20 cellular contexts compared by ENCODE assay signal in the genomic region with DNA sequence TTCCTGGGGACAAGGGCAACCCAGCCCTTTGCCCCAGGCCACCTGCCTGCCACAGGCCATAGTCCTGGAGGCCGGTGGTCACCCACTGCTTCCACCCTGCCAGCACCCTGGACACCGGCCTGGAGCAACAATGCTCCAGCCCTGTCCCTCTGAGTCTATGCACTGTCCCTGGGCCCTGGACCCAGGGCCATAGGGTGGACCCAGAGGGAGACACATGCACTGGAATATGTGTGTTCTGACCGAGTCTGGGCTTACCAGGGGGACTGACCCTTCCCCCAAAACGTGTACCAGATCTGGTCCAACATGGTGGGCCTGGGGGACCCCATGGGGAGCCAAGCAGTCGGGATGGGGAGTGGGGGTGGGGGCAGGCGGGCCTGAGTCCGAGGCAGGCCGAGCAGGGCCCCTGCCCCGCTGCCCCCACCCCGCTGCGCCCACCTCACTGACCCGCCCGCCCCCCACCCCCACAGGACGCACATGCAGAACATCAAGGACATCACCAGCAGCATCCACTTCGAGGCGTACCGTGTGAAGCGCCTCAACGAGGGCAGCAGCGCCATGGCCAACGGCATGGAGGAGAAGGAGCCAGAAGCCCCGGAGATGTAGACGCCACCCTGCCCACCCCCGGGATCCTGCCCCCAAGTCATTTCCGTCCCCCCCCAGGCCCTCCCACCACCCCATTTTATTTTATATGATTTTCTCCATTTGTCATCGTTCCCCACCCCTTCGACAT.
DNase-seq lines count a peak whose midpoint lies in the region; ATAC-seq and TF ChIP-seq lines count a peak whose summit lies in the region.
"Had no signal": no experiment of that assay in that cellular context is flagged by ENCODE, and none has a peak within 500 bp of the region (broad histone marks: within the 10 kb centered on the region; RNA-seq: fewer than 3 reads in every experiment).

No MANE protein-coding gene starts in this region.

- no peaks in the 10 kb centered on the region for H3K9me3 Mint-ChIP-seq in endodermal cell
- H3K9me3 Mint-ChIP-seq: activated naive CD8-positive, alpha-beta T cell treated with anti-CD3 and anti-CD28 coated beads, Interleukin-2, amount 50 U/mL, for 24 hours; brain had no signal

- H3K27ac ChIP-seq in endodermal cell (ENCODE audit: low read depth, low read length), result no peak overlapping the region
- H3K27ac ChIP-seq: colonic mucosa, thyroid gland had no signal

- H3K4me1 ChIP-seq in endodermal cell (ENCODE audit: control insufficient read depth, insufficient read depth, low read length), result no peaks in the 10 kb centered on the region
- H3K4me1 ChIP-seq: colonic mucosa had no signal

- no peak overlapping the region for H3K9ac ChIP-seq in endodermal cell (ENCODE audit: extremely low read depth, low read length, poor library complexity, severe bottlenecking)

- H3K4me1 Mint-ChIP-seq in endodermal cell, result no peaks in the 10 kb centered on the region

- no peak for TF ChIP-seq CTCF in endodermal cell (conservative IDR thresholded peaks at IDR 0.05)

- intact Hi-C loops in left ventricle myocardium superior (cut with micrococcal nuclease), result no loop called here
- intact Hi-C loops in Right ventricle myocardium inferior (cut with DNase I), result no loop called here
- intact Hi-C loops in posterior vena cava (cut with DNase I), result no loop called here

- DNase-seq in left ventricle myocardium superior (peak; percentile 14), Right ventricle myocardium inferior (ENCODE audit: missing footprints) (no peak), endodermal cell (peak; percentile 35), posterior vena cava (ENCODE audit: low spot score) (peak; percentile 56), hypothalamus (lab: John Stamatoyannopoulos, UW) (no peak)
- DNase-seq: activated naive CD8-positive, alpha-beta T cell treated with anti-CD3 and anti-CD28 coated beads, Interleukin-2, amount 50 U/mL, for 24 hours; activated T-cell treated with anti-CD3 and anti-CD28 coated beads, Interleukin-2, amount 50 U/mL, for 1 hour; colonic mucosa; DMS79 treated with DMSO at 0.1 percent for 48 hours; NCI-H82; nucleus accumbens; OCI-M1; retina; SHP77 treated with DMSO at 0.1 percent for 48 hours; T-helper 1 cell; thyroid gland had no signal

- ATAC-seq in left ventricle myocardium superior (no peak), Right ventricle myocardium inferior (no peak), HG02970 (IDR thresholded peaks at IDR 0.05; ENCODE audit: low FRiP score, unreplicated experiment) (no peak), GM18858 (IDR thresholded peaks at IDR 0.05; ENCODE audit: unreplicated experiment) (no peak)
- ATAC-seq: activated naive CD8-positive, alpha-beta T cell treated with anti-CD3 and anti-CD28 coated beads, Interleukin-2, amount 50 U/mL, for 24 hours had no signal

- H3K4me3 Mint-ChIP-seq in endodermal cell, result no peak overlapping the region
- H3K4me3 Mint-ChIP-seq: activated naive CD8-positive, alpha-beta T cell treated with anti-CD3 and anti-CD28 coated beads, Interleukin-2, amount 50 U/mL, for 24 hours; brain had no signal

- no peaks in the 10 kb centered on the region for H3K27me3 Mint-ChIP-seq in endodermal cell (ENCODE audit: insufficient read depth)
- H3K27me3 Mint-ChIP-seq: activated naive CD8-positive, alpha-beta T cell treated with anti-CD3 and anti-CD28 coated beads, Interleukin-2, amount 50 U/mL, for 24 hours; brain had no signal

- no peak overlapping the region for H3K27ac Mint-ChIP-seq in endodermal cell
- H3K27ac Mint-ChIP-seq: activated naive CD8-positive, alpha-beta T cell treated with anti-CD3 and anti-CD28 coated beads, Interleukin-2, amount 50 U/mL, for 24 hours had no signal

- no peak overlapping the region for H3K4me3 ChIP-seq in endodermal cell (ENCODE audit: low read length)
- H3K4me3 ChIP-seq: colonic mucosa, lung, thyroid gland had no signal

- WGBS in endodermal cell (ENCODE audit: insufficient coverage in 1 of 2, insufficient read length in 1 of 2), 2 experiments, result 96 to 97% methylated on average over 4 to 23 of the region's 27 CpGs

- H3K36me3 Mint-ChIP-seq in endodermal cell (ENCODE audit: low read depth), result peaks cover 38% of the 10 kb centered on the region

- H3K27me3 ChIP-seq in endodermal cell (ENCODE audit: control insufficient read depth, insufficient read depth, low read length, poor library complexity, severe bottlenecking), result no peaks in the 10 kb centered on the region
- H3K27me3 ChIP-seq: colonic mucosa, thyroid gland had no signal

- H3K36me3 ChIP-seq in endodermal cell (ENCODE audit: control insufficient read depth, insufficient read depth, low read length), result peaks cover 60% of the 10 kb centered on the region
- H3K36me3 ChIP-seq: colonic mucosa had no signal

- H3K9me3 ChIP-seq in endodermal cell (ENCODE audit: control insufficient read depth, low read length), result no peaks in the 10 kb centered on the region
- H3K9me3 ChIP-seq: colonic mucosa, thyroid gland had no signal

Comparison
In these comparisons a context has a peak if more than half of its experiments do, and no peak if none do; other contexts are left out.
1. DNase-seq: peak in left ventricle myocardium superior (single experiment), endodermal cell (single experiment) and posterior vena cava (single experiment); none in Right ventricle myocardium inferior (single experiment) and hypothalamus (0 of 51).